ENCODE assay signal across 1 cellular context in genomic region chr7:35736725-35737124, GRCh38.
TF ChIP-seq lines count a peak whose summit lies in the region.

No MANE protein-coding gene starts in this region.

TF ChIP-seq in HepG2, 621 proteins besides CTCF, POLR2A, EP300 and RAD21 (continued from another document and continues in another):
- peak; percentile 76; the same call in 1 of the 2 replicates for TF ChIP-seq AHDC1 (CRISPR knock-in tag; IDR thresholded peaks at IDR 0.05; ENCODE audit: borderline replicate concordance)
- no peak for TF ChIP-seq ZNF329 (CRISPR knock-in tag; IDR thresholded peaks at IDR 0.05; ENCODE audit: low read depth)
- no peak for TF ChIP-seq PAF1 (CRISPR knock-in tag; IDR thresholded peaks at IDR 0.05)
- no peak for TF ChIP-seq ZNF556 (CRISPR knock-in tag; IDR thresholded peaks at IDR 0.05; ENCODE audit: borderline replicate concordance)
- TF ChIP-seq ZNF331 (CRISPR knock-in tag; IDR thresholded peaks at IDR 0.05) = peak; percentile 47; the same call in 1 of the 2 replicates
- no peak for TF ChIP-seq SNAPC2 (CRISPR knock-in tag; IDR thresholded peaks at IDR 0.05)
- peak; percentile 54; the same call in 1 of the 2 replicates for TF ChIP-seq ZNF609 (CRISPR knock-in tag; IDR thresholded peaks at IDR 0.05; ENCODE audit: borderline replicate concordance)
- TF ChIP-seq BCL6 (CRISPR knock-in tag; IDR thresholded peaks at IDR 0.05) = peak; percentile 68
- no peak for TF ChIP-seq ZNF562 (CRISPR knock-in tag; IDR thresholded peaks at IDR 0.05; ENCODE audit: borderline replicate concordance)
- TF ChIP-seq PHF21A (CRISPR knock-in tag; IDR thresholded peaks at IDR 0.05) = peak; percentile 58; the same call in 1 of the 2 replicates
- TF ChIP-seq ZNF761 (CRISPR knock-in tag; conservative IDR thresholded peaks at IDR 0.05) = no peak
- TF ChIP-seq SUZ12 (IDR thresholded peaks at IDR 0.05; ENCODE audit: low read depth, low read length) = no peak
- TF ChIP-seq FOXK1 (CRISPR knock-in tag; IDR thresholded peaks at IDR 0.05; ENCODE audit: borderline replicate concordance, low read depth) = no peak
- no peak for TF ChIP-seq YY1 (IDR thresholded peaks at IDR 0.05; ENCODE audit: insufficient read depth, insufficient replicate concordance, low read depth, low read length)
- TF ChIP-seq SMAD1 (CRISPR knock-in tag; IDR thresholded peaks at IDR 0.05; ENCODE audit: borderline replicate concordance, low read depth) = no peak
- no peak for TF ChIP-seq JUND (CRISPR knock-in tag; IDR thresholded peaks at IDR 0.05)
- no peak for TF ChIP-seq ZNF782 (CRISPR knock-in tag; IDR thresholded peaks at IDR 0.05; ENCODE audit: borderline replicate concordance)
- TF ChIP-seq CENPX (CRISPR knock-in tag; IDR thresholded peaks at IDR 0.05) = no peak
- TF ChIP-seq PHF8 (CRISPR knock-in tag; IDR thresholded peaks at IDR 0.05) = no peak
- TF ChIP-seq ZBTB7A (CRISPR knock-in tag; IDR thresholded peaks at IDR 0.05) = no peak
- TF ChIP-seq NKX3-1 (CRISPR knock-in tag; IDR thresholded peaks at IDR 0.05) = no peak
- no peak for TF ChIP-seq RFX3 (CRISPR knock-in tag; IDR thresholded peaks at IDR 0.05)
- TF ChIP-seq MLX (CRISPR knock-in tag; IDR thresholded peaks at IDR 0.05) = no peak
- no peak for TF ChIP-seq TOE1 (CRISPR knock-in tag; IDR thresholded peaks at IDR 0.05)
- no peak for TF ChIP-seq ZNF691 (CRISPR knock-in tag; IDR thresholded peaks at IDR 0.05; ENCODE audit: borderline replicate concordance, low read depth)
- no peak for TF ChIP-seq ZNF567 (CRISPR knock-in tag; IDR thresholded peaks at IDR 0.05; ENCODE audit: borderline replicate concordance)
- TF ChIP-seq ZBTB40 (IDR thresholded peaks at IDR 0.05) = no peak
- no peak for TF ChIP-seq ZBTB40 (CRISPR knock-in tag; IDR thresholded peaks at IDR 0.05)
- no peak for TF ChIP-seq PCBP1 (IDR thresholded peaks at IDR 0.05; ENCODE audit: borderline replicate concordance, low read depth, low read length)
- no peak for TF ChIP-seq PBX2 (CRISPR knock-in tag; IDR thresholded peaks at IDR 0.05)
- no peak for TF ChIP-seq STAT6 (CRISPR knock-in tag; IDR thresholded peaks at IDR 0.05; ENCODE audit: borderline replicate concordance)
- TF ChIP-seq ARNT (IDR thresholded peaks at IDR 0.05) = no peak
- no peak for TF ChIP-seq SSRP1 (CRISPR knock-in tag; IDR thresholded peaks at IDR 0.05)
- no peak for TF ChIP-seq U2AF1 (optimal IDR thresholded peaks at IDR 0.05; ENCODE audit: low read depth, low read length)
- no peak for TF ChIP-seq BORCS8-MEF2B (CRISPR knock-in tag; IDR thresholded peaks at IDR 0.05)
